21 cellular contexts compared by ENCODE assay signal in the genomic region with DNA sequence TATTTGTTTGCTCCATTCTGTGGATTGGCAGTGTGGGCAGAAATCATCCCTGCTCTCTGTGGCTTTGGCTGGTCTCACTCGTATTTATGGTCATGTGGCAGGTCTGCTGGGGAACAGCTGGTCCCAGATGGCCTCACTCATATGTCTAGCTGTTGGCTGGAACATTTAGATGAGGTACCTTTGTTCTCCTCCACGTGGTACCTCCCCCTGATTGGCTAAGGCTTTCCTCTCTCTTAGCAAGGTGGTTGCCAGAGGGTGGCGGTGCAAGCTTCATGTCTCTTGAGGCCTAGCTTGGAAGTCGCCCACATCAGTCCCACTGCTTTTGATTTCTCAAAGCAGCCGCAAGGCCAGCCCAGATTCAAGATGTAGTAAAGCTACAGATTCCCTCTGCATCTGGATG.
A peak's percentile ranks its signal among the peaks of the same experiment; 100 is the strongest.
DNase-seq lines count a peak whose midpoint lies in the region; ATAC-seq and TF ChIP-seq lines count a peak whose summit lies in the region.
"Had no signal": no experiment of that assay in that cellular context is flagged by ENCODE, and none has a peak within 500 bp of the region (broad histone marks: within the 10 kb centered on the region; RNA-seq: fewer than 3 reads in every experiment).

No MANE protein-coding gene starts in this region.

- intact Hi-C loops in HCT116 (cut with micrococcal nuclease): no loop called here
- intact Hi-C loops in PC-3 (cut with micrococcal nuclease): no loop called here

- no TSS peak for BruUV-seq in HCT116 (replicated peaks; lab: Mats Ljungman, UMichigan)
- BruUV-seq in PC-3 (replicated peaks; lab: Mats Ljungman, UMichigan): no TSS peak

- no peaks in the 10 kb centered on the region for H3K4me1 ChIP-seq in HCT116 (ENCODE audit: control insufficient read depth in 1 of 2, insufficient read depth in 2 of 2, low read length in 2 of 2)
- H3K4me1 ChIP-seq in PC-3 (ENCODE audit: insufficient read depth, low read length): no peaks in the 10 kb centered on the region
- H3K4me1 ChIP-seq in iPS DF 6.9 (ENCODE audit: control insufficient read depth, insufficient read depth, low read length): peaks cover 3% of the 10 kb centered on the region; the same call in 1 of the 2 replicates
- H3K4me1 ChIP-seq: breast epithelium, prostate gland had no signal

- H3K9ac ChIP-seq in HCT116 (ENCODE audit: low read length): no peak overlapping the region
- H3K9ac ChIP-seq in PC-3 (ENCODE audit: low read length): no peak overlapping the region
- H3K9ac ChIP-seq: KMS-11 had no signal

- H3K4me2 ChIP-seq in HCT116 (ENCODE audit: low read length) (no peak overlapping the region), PC-3 (ENCODE audit: low read length) (no peak overlapping the region)
- H3K4me2 ChIP-seq: KMS-11 had no signal

- H3K9me3 ChIP-seq in HCT116 (ENCODE audit: control insufficient read depth in 1 of 2, insufficient read depth in 1 of 2, low read depth in 1 of 2, low read length in 2 of 2): no peaks in the 10 kb centered on the region
- H3K9me3 ChIP-seq in PC-3 (ENCODE audit: low read length): no peaks in the 10 kb centered on the region
- no peaks in the 10 kb centered on the region for H3K9me3 ChIP-seq in iPS DF 6.9 (ENCODE audit: control insufficient read depth, insufficient read depth, low read length)
- H3K9me3 ChIP-seq: breast epithelium, prostate gland, thoracic aorta had no signal

- WGBS in iPS DF 6.9 (ENCODE audit: insufficient coverage, insufficient read length): no CpG with 5 or more reads among the region's 5 CpGs

- H3K9me2 ChIP-seq in HCT116 (ENCODE audit: insufficient read depth): no peaks in the 10 kb centered on the region
- no peaks in the 10 kb centered on the region for H3K9me2 ChIP-seq in PC-3 (replicated peaks; ENCODE audit: low read length)

- H3K79me2 ChIP-seq in HCT116 (ENCODE audit: insufficient read depth, low read length) (no peaks in the 10 kb centered on the region), PC-3 (ENCODE audit: low read length) (no peaks in the 10 kb centered on the region)

- H3K27ac ChIP-seq in HCT116 (ENCODE audit: low read depth, low read length): no peak overlapping the region
- no peak overlapping the region for H3K27ac ChIP-seq in PC-3 (ENCODE audit: low read length)
- no peak overlapping the region for H3K27ac ChIP-seq in iPS DF 6.9 (ENCODE audit: low read length)
- H3K27ac ChIP-seq: breast epithelium, coronary artery, KMS-11, prostate gland, skin epidermis, thoracic aorta had no signal

- no peak for TF ChIP-seq POLR2A in HCT116 (IDR thresholded peaks at IDR 0.05; ENCODE audit: borderline replicate concordance, extremely low read depth, insufficient read depth, insufficient read length)

- H3K27me3 ChIP-seq in HCT116 (ENCODE audit: insufficient read depth, low read length) (peaks cover 10% of the 10 kb centered on the region), PC-3 (ENCODE audit: low read length) (peaks cover 56% of the 10 kb centered on the region), iPS DF 6.9 (ENCODE audit: control insufficient read depth, insufficient read depth, low read length) (no peaks in the 10 kb centered on the region)
- H3K27me3 ChIP-seq: breast epithelium had no signal

- no peak for TF ChIP-seq RAD21 in HCT116 (IDR thresholded peaks at IDR 0.05; ENCODE audit: low read depth)

- H4K20me1 ChIP-seq in HCT116 (ENCODE audit: insufficient read depth) (no peaks in the 10 kb centered on the region; the same call in 1 of the 2 replicates), PC-3 (ENCODE audit: low read length) (no peaks in the 10 kb centered on the region)

- H3K36me3 ChIP-seq in HCT116 (ENCODE audit: control insufficient read depth in 1 of 2, insufficient read depth in 2 of 2, low read length in 2 of 2) (no peaks in the 10 kb centered on the region), PC-3 (ENCODE audit: low read depth, low read length) (no peaks in the 10 kb centered on the region), iPS DF 6.9 (ENCODE audit: control insufficient read depth, insufficient read depth, low read length) (no peaks in the 10 kb centered on the region)
- H3K36me3 ChIP-seq: breast epithelium, prostate gland, thoracic aorta had no signal

- POLR2A ChIA-PET in HCT116 (lab: Charles Lee) (no interaction called here), PC-3 (lab: Charles Lee; ENCODE audit: unreplicated experiment) (no interaction called here)

- no peaks in the 10 kb centered on the region for H3F3A ChIP-seq in PC-3 (ENCODE audit: low read length, unreplicated experiment)

- RAD21 ChIA-PET in HCT116 (lab: Charles Lee; ENCODE audit: low non-redundant PET in 1 of 2, low total read pairs in 2 of 2, uncharacterized antibody in 2 of 2, unreplicated experiment in 2 of 2): no interaction called here

- H2AFZ ChIP-seq in HCT116 (ENCODE audit: low read depth, low read length, poor library complexity, severe bottlenecking) (no peak overlapping the region), PC-3 (ENCODE audit: low read length) (no peak overlapping the region)

- H3K4me3 ChIP-seq in HCT116 (replicated peaks in 1 of 2; ENCODE audit: low read depth in 1 of 2, low read length in 2 of 2): no peak overlapping the region
- H3K4me3 ChIP-seq in PC-3 (ENCODE audit: low read length): no peak overlapping the region
- H3K4me3 ChIP-seq in iPS DF 6.9 (ENCODE audit: low read length): no peak overlapping the region
- H3K4me3 ChIP-seq: breast epithelium, coronary artery, prostate gland, skin epidermis, thoracic aorta had no signal

- CTCF ChIA-PET in HCT116 (lab: Charles Lee): no interaction called here
- CTCF ChIA-PET in PC-3 (lab: Charles Lee): no interaction called here

- peak; percentile 4 for DNase-seq in Daoy (ENCODE audit: low read depth)
- DNase-seq in HCT116 (ENCODE audit: low read depth, low spot score): no peak
- DNase-seq in PC-3: peak; percentile 46
- DNase-seq in iPS DF 6.9 (ENCODE audit: low read depth, low spot score): peak; percentile 58
- DNase-seq in NCI-H774 (lab: John Stamatoyannopoulos, UW): no peak
- DNase-seq in OCI-M2 (lab: John Stamatoyannopoulos, UW; ENCODE audit: unreplicated experiment): no peak
- DNase-seq in stimulated activated CD4-positive, alpha-beta T cell treated with anti-CD3 and anti-CD28 coated beads, Interleukin-1b, Interleukin-23, amount 100 ng/mL, for 48 hours: no peak
- DNase-seq: activated CD4-positive, CD25-positive, alpha-beta regulatory T cell treated with anti-CD3 and anti-CD28 coated beads, Interleukin-2, amount 50 U/mL, for 72 hours; activated T-cell treated with anti-CD3 and anti-CD28 coated beads, Interleukin-2, amount 50 U/mL, for 1 hour; HCEC 1CT; NCI-H187 treated with DMSO at 0.1 percent for 48 hours; stimulated activated naive CD4-positive, alpha-beta T cell; SW 1271 had no signal

- TF ChIP-seq CTCF in HCT116 (IDR thresholded peaks at IDR 0.05 in 2 of 3, conservative IDR thresholded peaks at IDR 0.05 in 1 of 3; ENCODE audit: borderline replicate concordance in 1 of 3, insufficient read depth in 1 of 3, low read depth in 2 of 3, low read length in 2 of 3): no peak
- TF ChIP-seq CTCF in PC-3 (conservative IDR thresholded peaks at IDR 0.05; ENCODE audit: low read depth, low read length): peak; percentile 36; the same call in 1 of the 2 replicates

- ATAC-seq in HCT116 (peak; percentile 58; the same call in 1 of the 2 replicates), PC-3 (no peak), HG03045 (IDR thresholded peaks at IDR 0.05; ENCODE audit: unreplicated experiment) (no peak)
- ATAC-seq: left lobe of liver had no signal

TF ChIP-seq in HCT116, 20 proteins besides CTCF, POLR2A, EP300 and RAD21:
- TF ChIP-seq, protein P1, sequence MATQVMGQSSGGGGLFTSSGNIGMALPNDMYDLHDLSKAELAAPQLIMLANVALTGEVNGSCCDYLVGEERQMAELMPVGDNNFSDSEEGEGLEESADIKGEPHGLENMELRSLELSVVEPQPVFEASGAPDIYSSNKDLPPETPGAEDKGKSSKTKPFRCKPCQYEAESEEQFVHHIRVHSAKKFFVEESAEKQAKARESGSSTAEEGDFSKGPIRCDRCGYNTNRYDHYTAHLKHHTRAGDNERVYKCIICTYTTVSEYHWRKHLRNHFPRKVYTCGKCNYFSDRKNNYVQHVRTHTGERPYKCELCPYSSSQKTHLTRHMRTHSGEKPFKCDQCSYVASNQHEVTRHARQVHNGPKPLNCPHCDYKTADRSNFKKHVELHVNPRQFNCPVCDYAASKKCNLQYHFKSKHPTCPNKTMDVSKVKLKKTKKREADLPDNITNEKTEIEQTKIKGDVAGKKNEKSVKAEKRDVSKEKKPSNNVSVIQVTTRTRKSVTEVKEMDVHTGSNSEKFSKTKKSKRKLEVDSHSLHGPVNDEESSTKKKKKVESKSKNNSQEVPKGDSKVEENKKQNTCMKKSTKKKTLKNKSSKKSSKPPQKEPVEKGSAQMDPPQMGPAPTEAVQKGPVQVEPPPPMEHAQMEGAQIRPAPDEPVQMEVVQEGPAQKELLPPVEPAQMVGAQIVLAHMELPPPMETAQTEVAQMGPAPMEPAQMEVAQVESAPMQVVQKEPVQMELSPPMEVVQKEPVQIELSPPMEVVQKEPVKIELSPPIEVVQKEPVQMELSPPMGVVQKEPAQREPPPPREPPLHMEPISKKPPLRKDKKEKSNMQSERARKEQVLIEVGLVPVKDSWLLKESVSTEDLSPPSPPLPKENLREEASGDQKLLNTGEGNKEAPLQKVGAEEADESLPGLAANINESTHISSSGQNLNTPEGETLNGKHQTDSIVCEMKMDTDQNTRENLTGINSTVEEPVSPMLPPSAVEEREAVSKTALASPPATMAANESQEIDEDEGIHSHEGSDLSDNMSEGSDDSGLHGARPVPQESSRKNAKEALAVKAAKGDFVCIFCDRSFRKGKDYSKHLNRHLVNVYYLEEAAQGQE (IDR thresholded peaks at IDR 0.05; ENCODE audit: low read depth): no peak
- no peak for TF ChIP-seq EGR1 (IDR thresholded peaks at IDR 0.05; ENCODE audit: low read depth)
- no peak for TF ChIP-seq ZNF274 (IDR thresholded peaks at IDR 0.05; ENCODE audit: low read depth, low read length)
TF ChIP-seq in HCT116: peak in this region for 0.

Comparison
In these comparisons a context has a peak if more than half of its experiments do, and no peak if none do; other contexts are left out.
1. DNase-seq: peak in Daoy (single experiment), PC-3 (single experiment) and iPS DF 6.9 (single experiment); none in HCT116 (single experiment), NCI-H774 (single experiment), OCI-M2 (single experiment) and stimulated activated CD4-positive, alpha-beta T cell treated with anti-CD3 and anti-CD28 coated beads, Interleukin-1b, Interleukin-23, amount 100 ng/mL, for 48 hours (single experiment).